In genomic region chr12:65930114-65930828, GRCh38 we compare ENCODE assay signal across 1 cellular context.
A peak's percentile ranks its signal among the peaks of the same experiment; 100 is the strongest.
TF ChIP-seq lines count a peak whose summit lies in the region.

No MANE protein-coding gene starts in this region.

TF ChIP-seq in HepG2, 621 proteins besides CTCF, POLR2A, EP300 and RAD21 (continued from another document and continues in another):
- TF ChIP-seq, protein P1, sequence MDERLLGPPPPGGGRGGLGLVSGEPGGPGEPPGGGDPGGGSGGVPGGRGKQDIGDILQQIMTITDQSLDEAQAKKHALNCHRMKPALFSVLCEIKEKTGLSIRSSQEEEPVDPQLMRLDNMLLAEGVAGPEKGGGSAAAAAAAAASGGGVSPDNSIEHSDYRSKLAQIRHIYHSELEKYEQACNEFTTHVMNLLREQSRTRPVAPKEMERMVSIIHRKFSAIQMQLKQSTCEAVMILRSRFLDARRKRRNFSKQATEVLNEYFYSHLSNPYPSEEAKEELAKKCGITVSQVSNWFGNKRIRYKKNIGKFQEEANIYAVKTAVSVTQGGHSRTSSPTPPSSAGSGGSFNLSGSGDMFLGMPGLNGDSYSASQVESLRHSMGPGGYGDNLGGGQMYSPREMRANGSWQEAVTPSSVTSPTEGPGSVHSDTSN (CRISPR knock-in tag; IDR thresholded peaks at IDR 0.05) = peak; percentile 48; the same call in 1 of the 2 replicates
- TF ChIP-seq TRIM22 (IDR thresholded peaks at IDR 0.05) (no peak), DMTF1 (CRISPR knock-in tag; IDR thresholded peaks at IDR 0.05) (no peak), FOXP1 (IDR thresholded peaks at IDR 0.05) (no peak), FOXP1 (CRISPR knock-in tag; IDR thresholded peaks at IDR 0.05) (peak; percentile 83), SP5 (CRISPR knock-in tag; IDR thresholded peaks at IDR 0.05; ENCODE audit: borderline replicate concordance, low read depth) (peak; percentile 56; the same call in 1 of the 2 replicates), ZNF451 (CRISPR knock-in tag; IDR thresholded peaks at IDR 0.05) (no peak), MIXL1 (CRISPR knock-in tag; IDR thresholded peaks at IDR 0.05) (peak; percentile 91), POGZ (CRISPR knock-in tag; IDR thresholded peaks at IDR 0.05) (peak; percentile 90), ZNF616 (CRISPR knock-in tag; IDR thresholded peaks at IDR 0.05; ENCODE audit: low read depth) (no peak), SETDB1 (CRISPR knock-in tag; IDR thresholded peaks at IDR 0.05; ENCODE audit: borderline replicate concordance) (no peak), NR2F1 (CRISPR knock-in tag; IDR thresholded peaks at IDR 0.05) (peak; percentile 97 to 98), ZFX (CRISPR knock-in tag; IDR thresholded peaks at IDR 0.05; ENCODE audit: low read depth) (no peak), PLRG1 (conservative IDR thresholded peaks at IDR 0.05) (no peak), SRSF1 (optimal IDR thresholded peaks at IDR 0.05; ENCODE audit: low read depth, low read length) (no peak), ZNF564 (CRISPR knock-in tag; IDR thresholded peaks at IDR 0.05) (0 out of 2 replicates have a peak, but pooled peaks have one; percentile 39), MLX (CRISPR knock-in tag; IDR thresholded peaks at IDR 0.05) (peak; percentile 86), ZNF839 (CRISPR knock-in tag; IDR thresholded peaks at IDR 0.05; ENCODE audit: borderline replicate concordance) (no peak), MED8 (CRISPR knock-in tag; IDR thresholded peaks at IDR 0.05; ENCODE audit: insufficient replicate concordance) (peak; percentile 87), CBX5 (CRISPR knock-in tag; IDR thresholded peaks at IDR 0.05; ENCODE audit: borderline replicate concordance) (peak; percentile 76; the same call in 1 of the 2 replicates), ZNF557 (CRISPR knock-in tag; IDR thresholded peaks at IDR 0.05) (no peak), AGO1 (IDR thresholded peaks at IDR 0.05; ENCODE audit: low read depth, low read length, poor library complexity, severe bottlenecking) (no peak), MAFF (IDR thresholded peaks at IDR 0.05; ENCODE audit: low read depth, low read length) (no peak), ZNF275 (CRISPR knock-in tag; IDR thresholded peaks at IDR 0.05; ENCODE audit: borderline replicate concordance) (no peak), HNF4G (IDR thresholded peaks at IDR 0.05; ENCODE audit: borderline replicate concordance, low read depth, low read length) (peak; percentile 95), HNF4G (CRISPR knock-in tag; IDR thresholded peaks at IDR 0.05; ENCODE audit: borderline replicate concordance, low read depth) (peak; percentile 78; the same call in 1 of the 2 replicates), ZNF704 (CRISPR knock-in tag; IDR thresholded peaks at IDR 0.05; ENCODE audit: borderline replicate concordance) (no peak), ONECUT2 (CRISPR knock-in tag; IDR thresholded peaks at IDR 0.05) (peak; percentile 23; the same call in 1 of the 2 replicates), ZNF644 (CRISPR knock-in tag; IDR thresholded peaks at IDR 0.05; ENCODE audit: low read depth) (peak; percentile 91), ZNF30 (CRISPR knock-in tag; IDR thresholded peaks at IDR 0.05) (no peak), ZNF816 (CRISPR knock-in tag; IDR thresholded peaks at IDR 0.05; ENCODE audit: borderline replicate concordance) (peak; percentile 65; the same call in 1 of the 2 replicates), TARDBP (CRISPR knock-in tag; IDR thresholded peaks at IDR 0.05) (peak; percentile 81; the same call in 1 of the 2 replicates), JUN (CRISPR knock-in tag; IDR thresholded peaks at IDR 0.05) (no peak), CREBL2 (CRISPR knock-in tag; IDR thresholded peaks at IDR 0.05; ENCODE audit: borderline replicate concordance) (no peak), ZNF326 (CRISPR knock-in tag; IDR thresholded peaks at IDR 0.05; ENCODE audit: borderline replicate concordance) (no peak), ZFP1 (CRISPR knock-in tag; IDR thresholded peaks at IDR 0.05) (peak; percentile 84; the same call in 1 of the 2 replicates), POLR2G (IDR thresholded peaks at IDR 0.05; ENCODE audit: low read depth, low read length) (no peak), ZNF224 (CRISPR knock-in tag; IDR thresholded peaks at IDR 0.05) (no peak)
- TF ChIP-seq, protein P2, sequence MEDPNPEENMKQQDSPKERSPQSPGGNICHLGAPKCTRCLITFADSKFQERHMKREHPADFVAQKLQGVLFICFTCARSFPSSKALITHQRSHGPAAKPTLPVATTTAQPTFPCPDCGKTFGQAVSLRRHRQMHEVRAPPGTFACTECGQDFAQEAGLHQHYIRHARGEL (CRISPR knock-in tag; IDR thresholded peaks at IDR 0.05) = no peak
- TF ChIP-seq, protein P3, sequence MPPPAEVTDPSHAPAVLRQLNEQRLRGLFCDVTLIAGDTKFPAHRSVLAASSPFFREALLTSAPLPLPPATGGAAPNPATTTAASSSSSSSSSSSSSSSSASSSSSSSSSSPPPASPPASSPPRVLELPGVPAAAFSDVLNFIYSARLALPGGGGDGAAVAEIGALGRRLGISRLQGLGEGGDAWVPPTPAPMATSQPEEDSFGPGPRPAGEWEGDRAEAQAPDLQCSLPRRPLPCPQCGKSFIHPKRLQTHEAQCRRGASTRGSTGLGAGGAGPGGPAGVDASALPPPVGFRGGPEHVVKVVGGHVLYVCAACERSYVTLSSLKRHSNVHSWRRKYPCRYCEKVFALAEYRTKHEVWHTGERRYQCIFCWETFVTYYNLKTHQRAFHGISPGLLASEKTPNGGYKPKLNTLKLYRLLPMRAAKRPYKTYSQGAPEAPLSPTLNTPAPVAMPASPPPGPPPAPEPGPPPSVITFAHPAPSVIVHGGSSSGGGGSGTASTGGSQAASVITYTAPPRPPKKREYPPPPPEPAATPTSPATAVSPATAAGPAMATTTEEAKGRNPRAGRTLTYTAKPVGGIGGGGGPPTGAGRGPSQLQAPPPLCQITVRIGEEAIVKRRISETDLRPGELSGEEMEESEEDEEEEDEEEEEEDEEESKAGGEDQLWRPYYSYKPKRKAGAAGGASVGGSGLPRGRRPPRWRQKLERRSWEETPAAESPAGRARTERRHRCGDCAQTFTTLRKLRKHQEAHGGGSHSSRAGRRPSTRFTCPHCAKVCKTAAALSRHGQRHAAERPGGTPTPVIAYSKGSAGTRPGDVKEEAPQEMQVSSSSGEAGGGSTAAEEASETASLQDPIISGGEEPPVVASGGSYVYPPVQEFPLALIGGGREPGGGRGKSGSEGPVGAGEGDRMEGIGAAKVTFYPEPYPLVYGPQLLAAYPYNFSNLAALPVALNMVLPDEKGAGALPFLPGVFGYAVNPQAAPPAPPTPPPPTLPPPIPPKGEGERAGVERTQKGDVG (CRISPR knock-in tag; IDR thresholded peaks at IDR 0.05; ENCODE audit: borderline replicate concordance) = no peak
- TF ChIP-seq, protein P4, sequence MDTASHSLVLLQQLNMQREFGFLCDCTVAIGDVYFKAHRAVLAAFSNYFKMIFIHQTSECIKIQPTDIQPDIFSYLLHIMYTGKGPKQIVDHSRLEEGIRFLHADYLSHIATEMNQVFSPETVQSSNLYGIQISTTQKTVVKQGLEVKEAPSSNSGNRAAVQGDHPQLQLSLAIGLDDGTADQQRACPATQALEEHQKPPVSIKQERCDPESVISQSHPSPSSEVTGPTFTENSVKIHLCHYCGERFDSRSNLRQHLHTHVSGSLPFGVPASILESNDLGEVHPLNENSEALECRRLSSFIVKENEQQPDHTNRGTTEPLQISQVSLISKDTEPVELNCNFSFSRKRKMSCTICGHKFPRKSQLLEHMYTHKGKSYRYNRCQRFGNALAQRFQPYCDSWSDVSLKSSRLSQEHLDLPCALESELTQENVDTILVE (CRISPR knock-in tag; IDR thresholded peaks at IDR 0.05) = 0 out of 2 replicates have a peak, but pooled peaks have one; percentile 50
- TF ChIP-seq, protein P5, sequence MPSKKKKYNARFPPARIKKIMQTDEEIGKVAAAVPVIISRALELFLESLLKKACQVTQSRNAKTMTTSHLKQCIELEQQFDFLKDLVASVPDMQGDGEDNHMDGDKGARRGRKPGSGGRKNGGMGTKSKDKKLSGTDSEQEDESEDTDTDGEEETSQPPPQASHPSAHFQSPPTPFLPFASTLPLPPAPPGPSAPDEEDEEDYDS (CRISPR knock-in tag; IDR thresholded peaks at IDR 0.05) = 0 out of 2 replicates have a peak, but pooled peaks have one; percentile 13
- TF ChIP-seq, protein P6, sequence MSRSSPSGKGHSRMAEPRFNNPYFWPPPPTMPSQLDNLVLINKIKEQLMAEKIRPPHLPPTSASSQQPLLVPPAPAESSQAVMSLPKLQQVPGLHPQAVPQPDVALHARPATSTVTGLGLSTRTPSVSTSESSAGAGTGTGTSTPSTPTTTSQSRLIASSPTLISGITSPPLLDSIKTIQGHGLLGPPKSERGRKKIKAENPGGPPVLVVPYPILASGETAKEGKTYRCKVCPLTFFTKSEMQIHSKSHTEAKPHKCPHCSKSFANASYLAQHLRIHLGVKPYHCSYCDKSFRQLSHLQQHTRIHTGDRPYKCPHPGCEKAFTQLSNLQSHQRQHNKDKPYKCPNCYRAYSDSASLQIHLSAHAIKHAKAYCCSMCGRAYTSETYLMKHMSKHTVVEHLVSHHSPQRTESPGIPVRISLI (CRISPR knock-in tag; IDR thresholded peaks at IDR 0.05; ENCODE audit: borderline replicate concordance) = peak; percentile 54; the same call in 1 of the 2 replicates
- TF ChIP-seq, protein P7, sequence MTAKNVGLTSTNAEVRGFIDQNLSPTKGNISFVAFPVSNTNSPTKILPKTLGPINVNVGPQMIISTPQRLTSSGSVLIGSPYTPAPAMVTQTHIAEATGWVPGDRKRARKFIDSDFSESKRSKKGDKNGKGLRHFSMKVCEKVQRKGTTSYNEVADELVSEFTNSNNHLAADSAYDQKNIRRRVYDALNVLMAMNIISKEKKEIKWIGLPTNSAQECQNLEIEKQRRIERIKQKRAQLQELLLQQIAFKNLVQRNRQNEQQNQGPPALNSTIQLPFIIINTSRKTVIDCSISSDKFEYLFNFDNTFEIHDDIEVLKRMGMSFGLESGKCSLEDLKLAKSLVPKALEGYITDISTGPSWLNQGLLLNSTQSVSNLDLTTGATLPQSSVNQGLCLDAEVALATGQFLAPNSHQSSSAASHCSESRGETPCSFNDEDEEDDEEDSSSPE (CRISPR knock-in tag; IDR thresholded peaks at IDR 0.05) = peak; percentile 32
